In genomic region chr14:58712357-58712756, GRCh38 we compare ENCODE assay signal across 26 cellular contexts.
DNase-seq lines count a peak whose midpoint lies in the region; ATAC-seq and TF ChIP-seq lines count a peak whose summit lies in the region.
"Had no signal": no experiment of that assay in that cellular context is flagged by ENCODE, and none has a peak within 500 bp of the region (broad histone marks: within the 10 kb centered on the region; RNA-seq: fewer than 3 reads in every experiment).

No MANE protein-coding gene starts in this region.

- ATAC-seq in left ventricle myocardium superior (peak; percentile 24), Right ventricle myocardium superior (ENCODE audit: poor library complexity) (no peak), sciatic nerve (peak; percentile 30), HG02852 (IDR thresholded peaks at IDR 0.05; ENCODE audit: unreplicated experiment) (no peak), HG03108 (IDR thresholded peaks at IDR 0.05; ENCODE audit: unreplicated experiment) (no peak)
- ATAC-seq in activated CD8-positive, alpha-beta T cell treated with anti-CD3 and anti-CD28 coated beads, Interleukin-2, amount 10 ng/mL, durations not matched to agents 7 days and 5 days, result no peak
- ATAC-seq: activated CD8-positive, alpha-beta memory T cell treated with anti-CD3 and anti-CD28 coated beads, Interleukin-2, amount 10 ng/mL, durations not matched to agents 7 days and 5 days; activated T-cell treated with anti-CD3 and anti-CD28 coated beads, Interleukin-2, amount 50 U/mL, for 72 hours had no signal

- H3K27me3 ChIP-seq in brain microvascular endothelial cell (replicated peaks), result no peaks in the 10 kb centered on the region
- H3K27me3 ChIP-seq: cardiac muscle cell had no signal

- POLR2A ChIA-PET in activated CD8-positive, alpha-beta T cell treated with anti-CD3 and anti-CD28 coated beads, Interleukin-2, amount 10 ng/mL, durations not matched to agents 7 days and 5 days (lab: Charles Lee), result no interaction called here

- no peaks in the 10 kb centered on the region for H3K9me3 Mint-ChIP-seq in activated CD8-positive, alpha-beta T cell treated with anti-CD3 and anti-CD28 coated beads, Interleukin-2, amount 10 ng/mL, durations not matched to agents 7 days and 5 days (ENCODE audit: insufficient read depth)
- H3K9me3 Mint-ChIP-seq: activated naive CD4-positive, alpha-beta T cell treated with anti-CD3 and anti-CD28 coated beads, Interleukin-2, amount 10 ng/mL, durations not matched to agents 7 days and 5 days; activated T-cell treated with anti-CD3 and anti-CD28 coated beads, Interleukin-2, amount 50 U/mL, for 72 hours; CD8-positive, alpha-beta memory T cell; dendritic cell treated with granulocyte-macrophage colony-stimulating factor and Interleukin-4, amounts not matched to agents 40 ng/mL and 50 ng/mL, for 4 days; memory B cell had no signal

- CTCF ChIA-PET in activated CD8-positive, alpha-beta T cell treated with anti-CD3 and anti-CD28 coated beads, Interleukin-2, amount 10 ng/mL, durations not matched to agents 7 days and 5 days (lab: Charles Lee), result no interaction called here

- DNase-seq in left ventricle myocardium superior, result no peak
- DNase-seq in Right ventricle myocardium superior, result no peak
- DNase-seq in NCI-H82 (lab: John Stamatoyannopoulos, UW), result peak; percentile 98
- DNase-seq in brain microvascular endothelial cell, result peak; percentile 44
- DNase-seq in sciatic nerve (ENCODE audit: low spot score), result no peak
- DNase-seq in activated CD8-positive, alpha-beta T cell treated with anti-CD3 and anti-CD28 coated beads, Interleukin-2, amount 10 ng/mL, durations not matched to agents 7 days and 5 days, result no peak
- DNase-seq: activated CD4-positive, alpha-beta T cell treated with anti-CD3 and anti-CD28 coated beads, Interleukin-2, amount 10 ng/mL, durations not matched to agents 24 days and 14 days; activated CD8-positive, alpha-beta memory T cell treated with anti-CD3 and anti-CD28 coated beads, Interleukin-2, amount 10 ng/mL, durations not matched to agents 7 days and 5 days; activated naive CD4-positive, alpha-beta T cell treated with anti-CD3 and anti-CD28 coated beads, Interleukin-2, amount 10 ng/mL, durations not matched to agents 7 days and 5 days; activated T-cell treated with anti-CD3 and anti-CD28 coated beads, Interleukin-2, amount 50 U/mL, for 72 hours; AML-193; CD8-positive, alpha-beta memory T cell; GDM1; NCI-H1105 treated with DMSO at 0.1 percent for 48 hours; NCI-H2081 treated with DMSO at 0.1 percent for 48 hours; NCI-H510A; small intestine; stimulated activated CD4-positive, alpha-beta T cell treated with anti-CD3 and anti-CD28 coated beads, Interleukin-2, amount 100 ng/mL, for 24 hours; T-helper 2 cell had no signal

- peaks cover 6% of the 10 kb centered on the region for H3K27me3 Mint-ChIP-seq in activated CD8-positive, alpha-beta T cell treated with anti-CD3 and anti-CD28 coated beads, Interleukin-2, amount 10 ng/mL, durations not matched to agents 7 days and 5 days (ENCODE audit: low read depth)
- H3K27me3 Mint-ChIP-seq: activated CD4-positive, alpha-beta T cell treated with anti-CD3 and anti-CD28 coated beads, Interleukin-2, amount 10 ng/mL, durations not matched to agents 24 days and 14 days; dendritic cell treated with granulocyte-macrophage colony-stimulating factor and Interleukin-4, amounts not matched to agents 40 ng/mL and 50 ng/mL, for 4 days had no signal

- in situ Hi-C loops in brain microvascular endothelial cell (cut with HindIII; ENCODE audit: low pct_ligation_motif_present, low sequenced_read_pairs), result no loop called here

- no peak overlapping the region for H3K27ac Mint-ChIP-seq in activated CD8-positive, alpha-beta T cell treated with anti-CD3 and anti-CD28 coated beads, Interleukin-2, amount 10 ng/mL, durations not matched to agents 7 days and 5 days
- H3K27ac Mint-ChIP-seq: activated CD4-positive, alpha-beta T cell treated with anti-CD3 and anti-CD28 coated beads, Interleukin-2, amount 10 ng/mL, durations not matched to agents 24 days and 14 days; activated CD8-positive, alpha-beta memory T cell treated with anti-CD3 and anti-CD28 coated beads, Interleukin-2, amount 10 ng/mL, durations not matched to agents 7 days and 5 days; activated naive CD4-positive, alpha-beta T cell treated with anti-CD3 and anti-CD28 coated beads, Interleukin-2, amount 10 ng/mL, durations not matched to agents 7 days and 5 days; activated T-cell treated with anti-CD3 and anti-CD28 coated beads, Interleukin-2, amount 50 U/mL, for 72 hours; CD8-positive, alpha-beta memory T cell; dendritic cell treated with granulocyte-macrophage colony-stimulating factor and Interleukin-4, amounts not matched to agents 40 ng/mL and 50 ng/mL, for 4 days; IgD-negative memory B cell; memory B cell had no signal

- H3K4me3 Mint-ChIP-seq in activated CD8-positive, alpha-beta T cell treated with anti-CD3 and anti-CD28 coated beads, Interleukin-2, amount 10 ng/mL, durations not matched to agents 7 days and 5 days, result no peak overlapping the region
- H3K4me3 Mint-ChIP-seq: activated CD4-positive, alpha-beta T cell treated with anti-CD3 and anti-CD28 coated beads, Interleukin-2, amount 10 ng/mL, durations not matched to agents 24 days and 14 days; activated CD8-positive, alpha-beta memory T cell treated with anti-CD3 and anti-CD28 coated beads, Interleukin-2, amount 10 ng/mL, durations not matched to agents 7 days and 5 days; activated naive CD4-positive, alpha-beta T cell treated with anti-CD3 and anti-CD28 coated beads, Interleukin-2, amount 10 ng/mL, durations not matched to agents 7 days and 5 days; activated T-cell treated with anti-CD3 and anti-CD28 coated beads, Interleukin-2, amount 50 U/mL, for 72 hours; CD8-positive, alpha-beta memory T cell; dendritic cell treated with granulocyte-macrophage colony-stimulating factor and Interleukin-4, amounts not matched to agents 40 ng/mL and 50 ng/mL, for 4 days; IgD-negative memory B cell; memory B cell had no signal

- H3K36me3 ChIP-seq in brain microvascular endothelial cell (replicated peaks), result no peaks in the 10 kb centered on the region
- H3K36me3 ChIP-seq: cardiac muscle cell had no signal

- no peaks in the 10 kb centered on the region for H3K4me1 Mint-ChIP-seq in activated CD8-positive, alpha-beta T cell treated with anti-CD3 and anti-CD28 coated beads, Interleukin-2, amount 10 ng/mL, durations not matched to agents 7 days and 5 days (ENCODE audit: low read depth)
- H3K4me1 Mint-ChIP-seq: activated CD8-positive, alpha-beta memory T cell treated with anti-CD3 and anti-CD28 coated beads, Interleukin-2, amount 10 ng/mL, durations not matched to agents 7 days and 5 days; CD8-positive, alpha-beta memory T cell had no signal

- intact Hi-C loops in left ventricle myocardium superior (cut with micrococcal nuclease), result no loop called here
- intact Hi-C loops in Right ventricle myocardium superior (cut with DNase I), result no loop called here
- intact Hi-C loops in sciatic nerve (cut with DNase I), result no loop called here

- TF ChIP-seq CTCF in brain microvascular endothelial cell (IDR thresholded peaks at IDR 0.05; ENCODE audit: low read depth, low read length, missing control alignments), result no peak

- no peak overlapping the region for H3K4me3 ChIP-seq in brain microvascular endothelial cell (ENCODE audit: low read depth, low read length)
- H3K4me3 ChIP-seq: cardiac muscle cell had no signal

- no peak overlapping the region for H3K27ac ChIP-seq in brain microvascular endothelial cell
- H3K27ac ChIP-seq: cardiac muscle cell, VCaP had no signal

- H3K36me3 Mint-ChIP-seq in activated CD8-positive, alpha-beta T cell treated with anti-CD3 and anti-CD28 coated beads, Interleukin-2, amount 10 ng/mL, durations not matched to agents 7 days and 5 days (ENCODE audit: low read depth), result no peaks in the 10 kb centered on the region
- H3K36me3 Mint-ChIP-seq: activated CD8-positive, alpha-beta memory T cell treated with anti-CD3 and anti-CD28 coated beads, Interleukin-2, amount 10 ng/mL, durations not matched to agents 7 days and 5 days; activated naive CD4-positive, alpha-beta T cell treated with anti-CD3 and anti-CD28 coated beads, Interleukin-2, amount 10 ng/mL, durations not matched to agents 7 days and 5 days; CD8-positive, alpha-beta memory T cell; IgD-negative memory B cell; memory B cell had no signal

Comparison
In these comparisons a context has a peak if more than half of its experiments do, and no peak if none do; other contexts are left out.
1. ATAC-seq: peak in left ventricle myocardium superior (single experiment) and sciatic nerve (single experiment); none in Right ventricle myocardium superior (single experiment), HG02852 (single experiment), activated CD8-positive, alpha-beta T cell treated with anti-CD3 and anti-CD28 coated beads, Interleukin-2, amount 10 ng/mL, durations not matched to agents 7 days and 5 days (single experiment) and HG03108 (single experiment).
2. DNase-seq: peak in NCI-H82 (single experiment) and brain microvascular endothelial cell (single experiment); none in left ventricle myocardium superior (single experiment), Right ventricle myocardium superior (single experiment), sciatic nerve (single experiment) and activated CD8-positive, alpha-beta T cell treated with anti-CD3 and anti-CD28 coated beads, Interleukin-2, amount 10 ng/mL, durations not matched to agents 7 days and 5 days (single experiment).